Comparison of ENCODE assay signal across 29 cellular contexts in genomic region chr1:13576926-13577325, GRCh38. TPM values are rescaled to one million over a fixed set of nuclear protein-coding genes. Genes with fewer than 3 reads are reported as not detected.
"Had no signal": no experiment of that assay in that cellular context is flagged by ENCODE, and none has a peak within 500 bp of the region (broad histone marks: within the 10 kb centered on the region; RNA-seq: fewer than 3 reads in every experiment).

No MANE protein-coding gene starts in this region.

- H3K27me3 ChIP-seq: ovary, right lobe of liver, thyroid gland, upper lobe of left lung, uterus had no signal

- H3K4me1 Mint-ChIP-seq: naive thymus-derived CD4-positive, alpha-beta T cell; natural killer cell; nephron; stimulated activated effector memory CD8-positive, alpha-beta T cell treated with anti-CD3 and anti-CD28 coated beads, Interleukin-12 subunit alpha, Interleukin-12 subunit beta, amount 100 ng/mL, for 72 hours; stimulated activated naive B cell treated with anti-CD40 and anti-IgM and Interleukin-4, amounts not matched to agents 10 μg/mL and 1 μg/mL and 100 μg/mL, for 72 hours had no signal

- H3K4me3 Mint-ChIP-seq: naive thymus-derived CD4-positive, alpha-beta T cell; natural killer cell; nephron; neural crest cell; stimulated activated effector memory CD8-positive, alpha-beta T cell treated with anti-CD3 and anti-CD28 coated beads, Interleukin-12 subunit alpha, Interleukin-12 subunit beta, amount 100 ng/mL, for 72 hours; stimulated activated naive B cell treated with anti-CD40 and anti-IgM and Interleukin-4, amounts not matched to agents 10 μg/mL and 1 μg/mL and 100 μg/mL, for 72 hours; stimulated activated naive CD8-positive, alpha-beta T cell treated with anti-CD3 and anti-CD28 coated beads, Interleukin-15, Interleukin-2, amounts not matched to agents 100 ng/mL and 50 ng/mL, for 24 hours had no signal

- H3K36me3 ChIP-seq: neutrophil, ovary, right lobe of liver, sigmoid colon, stomach, thoracic aorta, thyroid gland, tibial nerve, upper lobe of left lung, uterus had no signal

- DNase-seq: naive thymus-derived CD4-positive, alpha-beta T cell; natural killer cell; nucleus accumbens; ovary; posterior cingulate gyrus; psoas muscle; right lobe of liver; sigmoid colon; small intestine; stimulated activated CD4-positive, alpha-beta T cell treated with anti-CD3 and anti-CD28 coated beads, Interleukin-15, amount 100 ng/mL, for 24 hours; stimulated activated CD4-positive, alpha-beta T cell treated with anti-CD3 and anti-CD28 coated beads, Interleukin-2, amount 100 ng/mL, for 24 hours; stimulated activated CD4-positive, alpha-beta T cell treated with anti-CD3 and anti-CD28 coated beads, Interleukin-2, amount 100 ng/mL, for 48 hours; stimulated activated CD4-positive, alpha-beta T cell treated with anti-CD3 and anti-CD28 coated beads, Interleukin-4, amount 100 ng/mL, for 24 hours; stimulated activated naive B cell treated with anti-CD40 and anti-IgM and Interleukin-4, amounts not matched to agents 10 μg/mL and 1 μg/mL and 100 μg/mL, for 72 hours; stimulated activated naive CD4-positive, alpha-beta T cell treated with Interleukin-2 at 50 U/mL for 16 hours; stomach; thyroid gland; trophoblast cell; uterus had no signal

- H3K36me3 Mint-ChIP-seq: naive thymus-derived CD4-positive, alpha-beta T cell; natural killer cell; stimulated activated effector memory CD8-positive, alpha-beta T cell treated with anti-CD3 and anti-CD28 coated beads, Interleukin-12 subunit alpha, Interleukin-12 subunit beta, amount 100 ng/mL, for 72 hours; stimulated activated naive B cell treated with anti-CD40 and anti-IgM and Interleukin-4, amounts not matched to agents 10 μg/mL and 1 μg/mL and 100 μg/mL, for 72 hours had no signal

- ATAC-seq: naive thymus-derived CD4-positive, alpha-beta T cell; natural killer cell; psoas muscle; right lobe of liver; stimulated activated effector memory CD8-positive, alpha-beta T cell treated with anti-CD3 and anti-CD28 coated beads, Interleukin-12 subunit alpha, Interleukin-12 subunit beta, amount 100 ng/mL, for 72 hours; stimulated activated naive B cell treated with anti-CD40 and anti-IgM and Interleukin-4, amounts not matched to agents 10 μg/mL and 1 μg/mL and 100 μg/mL, for 72 hours had no signal

- H3K27ac ChIP-seq: neutrophil, ovary, parathyroid adenoma, psoas muscle, right lobe of liver, sigmoid colon, stomach, thoracic aorta, thyroid gland, tibial nerve, upper lobe of left lung, uterus had no signal

- H3K9me3 Mint-ChIP-seq: natural killer cell; nephron; neural crest cell; stimulated activated effector memory CD8-positive, alpha-beta T cell treated with anti-CD3 and anti-CD28 coated beads, Interleukin-12 subunit alpha, Interleukin-12 subunit beta, amount 100 ng/mL, for 72 hours; stimulated activated naive CD8-positive, alpha-beta T cell treated with anti-CD3 and anti-CD28 coated beads, Interleukin-15, Interleukin-2, amounts not matched to agents 100 ng/mL and 50 ng/mL, for 24 hours had no signal

- H3K4me1 ChIP-seq: parathyroid adenoma, psoas muscle, right lobe of liver, sigmoid colon, stomach, thyroid gland, tibial nerve, upper lobe of left lung, uterus had no signal

- H3K27ac Mint-ChIP-seq: naive thymus-derived CD4-positive, alpha-beta T cell; natural killer cell; nephron; progenitor cell of endocrine pancreas; stimulated activated effector memory CD8-positive, alpha-beta T cell treated with anti-CD3 and anti-CD28 coated beads, Interleukin-12 subunit alpha, Interleukin-12 subunit beta, amount 100 ng/mL, for 72 hours; stimulated activated naive B cell treated with anti-CD40 and anti-IgM and Interleukin-4, amounts not matched to agents 10 μg/mL and 1 μg/mL and 100 μg/mL, for 72 hours; stimulated activated naive CD8-positive, alpha-beta T cell treated with anti-CD3 and anti-CD28 coated beads, Interleukin-15, Interleukin-2, amounts not matched to agents 100 ng/mL and 50 ng/mL, for 24 hours had no signal

- H3K9me3 ChIP-seq: neutrophil, ovary, psoas muscle, right lobe of liver, sigmoid colon, stomach, thoracic aorta, thyroid gland, tibial nerve, upper lobe of left lung, uterus had no signal

- H3K4me3 ChIP-seq: ovary, psoas muscle, right lobe of liver, sigmoid colon, stomach, thoracic aorta, thyroid gland, tibial nerve, upper lobe of left lung, uterus had no signal

RNA-seq across cellular contexts. Expression of gene PDPN, which starts 6.7 kb away (rescaled TPM):
- total RNA-seq: natural killer cell had no signal
- polyA plus RNA-seq: naive thymus-derived CD4-positive, alpha-beta T cell had no signal
